Comparison of ENCODE assay signal across 8 cellular contexts in the genomic region with DNA sequence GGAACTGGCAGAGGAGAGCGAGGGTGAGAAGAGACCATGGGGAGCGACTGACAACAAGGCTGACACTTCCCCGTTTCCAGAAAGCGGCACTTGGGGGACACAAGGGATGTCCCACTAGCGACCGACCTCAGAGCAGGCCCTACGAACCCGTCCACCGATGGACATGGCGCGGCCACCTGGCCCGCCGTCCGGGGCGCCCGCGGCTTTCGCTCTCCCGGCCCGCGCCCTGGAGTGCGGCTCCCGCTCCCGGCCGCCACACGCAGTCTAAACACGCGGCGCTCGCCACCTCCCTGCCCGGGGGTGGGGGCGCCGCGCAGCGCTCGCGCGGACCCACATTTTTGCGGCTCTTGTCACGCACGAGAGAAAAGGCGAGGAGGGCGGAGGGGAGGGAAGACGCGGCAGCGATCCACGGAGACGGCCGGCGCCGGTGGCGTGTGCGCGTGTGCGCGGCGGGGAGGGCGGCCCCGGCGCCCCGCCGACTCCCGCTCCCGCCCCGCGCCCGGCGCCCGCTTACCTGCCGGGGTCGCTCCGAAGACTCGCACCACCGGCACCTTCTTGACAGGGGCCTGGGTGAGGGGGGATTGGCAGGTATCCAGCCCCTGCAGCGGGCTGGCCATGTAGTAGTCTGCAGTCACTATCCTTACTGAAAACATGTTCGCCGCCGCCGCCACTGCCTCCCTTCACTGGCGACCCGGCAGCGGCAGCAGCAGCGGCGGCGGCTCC. TPM values are rescaled to one million over a fixed set of nuclear protein-coding genes. Genes with fewer than 3 reads are reported as not detected.
DNase-seq lines count a peak whose midpoint lies in the region; ATAC-seq and TF ChIP-seq lines count a peak whose summit lies in the region.

No MANE protein-coding gene starts in this region.

- WGBS in endodermal cell (ENCODE audit: insufficient coverage in 1 of 2, insufficient read length in 1 of 2), 2 experiments = 0% methylated on average over 8 to 85 of the region's 85 CpGs

- peak overlapping the region; percentile 88 for H3K4me3 Mint-ChIP-seq in endodermal cell

- peak overlapping the region; percentile 42 for H3K27ac Mint-ChIP-seq in endodermal cell

- peak overlapping the region; percentile 96 for H3K4me3 ChIP-seq in endodermal cell (ENCODE audit: low read length)

- peaks cover 29% of the 10 kb centered on the region for H3K27me3 Mint-ChIP-seq in endodermal cell (ENCODE audit: insufficient read depth)

- peaks cover 13% of the 10 kb centered on the region for H3K9me3 ChIP-seq in endodermal cell (ENCODE audit: control insufficient read depth, low read length)

- peak overlapping the region; percentile 97 for H3K27ac ChIP-seq in endodermal cell (ENCODE audit: low read depth, low read length)

- no peak for TF ChIP-seq CTCF in endodermal cell (conservative IDR thresholded peaks at IDR 0.05)

- peak overlapping the region; percentile 94 for H3K9ac ChIP-seq in endodermal cell (ENCODE audit: extremely low read depth, low read length, poor library complexity, severe bottlenecking)

- H3K36me3 ChIP-seq in endodermal cell (ENCODE audit: control insufficient read depth, insufficient read depth, low read length) = peaks cover 13% of the 10 kb centered on the region

- peaks cover 15% of the 10 kb centered on the region for H3K27me3 ChIP-seq in endodermal cell (ENCODE audit: control insufficient read depth, insufficient read depth, low read length, poor library complexity, severe bottlenecking)

- H3K4me1 Mint-ChIP-seq in endodermal cell = peaks cover 34% of the 10 kb centered on the region

- peaks cover 12% of the 10 kb centered on the region for H3K36me3 Mint-ChIP-seq in endodermal cell (ENCODE audit: low read depth)

- H3K9me3 Mint-ChIP-seq in endodermal cell = peaks cover 11% of the 10 kb centered on the region

- ATAC-seq in HG02763 (IDR thresholded peaks at IDR 0.05; ENCODE audit: unreplicated experiment) = peak; percentile 13

- DNase-seq in NCI-H1417 (lab: John Stamatoyannopoulos, UW) (peak; percentile 57 to 87 (median 82)), NCI-H1417 treated with DMSO at 0.1 percent for 48 hours (lab: John Stamatoyannopoulos, UW) (no peak), NCI-H2227 treated with DMSO at 0.1 percent for 48 hours (lab: John Stamatoyannopoulos, UW) (peak; percentile 52), endodermal cell (peak; percentile 73), midbrain (lab: John Stamatoyannopoulos, UW) (peak; percentile 58)
- DNase-seq in activated CD8-positive, alpha-beta memory T cell treated with anti-CD3 and anti-CD28 coated beads for 4 hours (ENCODE audit: low read depth in 2 of 2) = peak; percentile 6 to 17
- DNase-seq in stimulated activated naive CD4-positive, alpha-beta T cell (lab: John Stamatoyannopoulos, UW) = peak; percentile 44 to 78 (median 63)

- peaks cover 4% of the 10 kb centered on the region for H3K4me1 ChIP-seq in endodermal cell (ENCODE audit: control insufficient read depth, insufficient read depth, low read length)

RNA-seq across cellular contexts. Expression of a gene that starts 0.6 kb away (rescaled TPM):
- 10 to 100 TPM; 19.2 to 28.1 TPM for total RNA-seq in endodermal cell
- polyA plus RNA-seq in endodermal cell (2013, experiment 1 of 2) = 8.8 TPM
- polyA plus RNA-seq in endodermal cell (2013, experiment 2 of 2) = 10.2 TPM
